Comparison of ENCODE assay signal across 9 cellular contexts in the genomic region with DNA sequence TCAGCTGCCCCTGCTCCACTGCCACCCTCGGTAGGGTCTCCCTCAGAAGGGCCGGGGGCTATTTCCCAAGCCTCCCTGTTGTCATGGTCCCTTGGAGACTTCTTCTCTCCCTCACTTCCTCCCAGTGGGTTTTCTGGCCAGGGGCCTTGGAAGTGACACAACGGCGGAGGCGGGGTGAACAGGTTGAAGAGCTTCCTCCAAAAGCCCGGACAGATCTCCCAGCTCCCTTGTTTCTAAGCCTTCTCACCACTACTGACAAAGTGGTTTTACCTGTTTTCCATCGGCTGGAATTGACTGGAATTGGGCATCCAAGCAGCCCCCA. TPM values are rescaled to one million over a fixed set of nuclear protein-coding genes. Genes with fewer than 3 reads are reported as not detected.
A peak's percentile ranks its signal among the peaks of the same experiment; 100 is the strongest.
DNase-seq lines count a peak whose midpoint lies in the region; ATAC-seq and TF ChIP-seq lines count a peak whose summit lies in the region.
"Had no signal": no experiment of that assay in that cellular context is flagged by ENCODE, and none has a peak within 500 bp of the region (broad histone marks: within the 10 kb centered on the region; RNA-seq: fewer than 3 reads in every experiment).

No MANE protein-coding gene starts in this region.

- no peaks in the 10 kb centered on the region for H3K27me3 ChIP-seq in DND-41 (ENCODE audit: insufficient read depth, low read length, poor library complexity)
- H3K27me3 ChIP-seq in PC-3 (ENCODE audit: low read length), result no peaks in the 10 kb centered on the region

- intact Hi-C loops in PC-3 (cut with micrococcal nuclease) (no loop called here), posterior vena cava (cut with DNase I) (no loop called here)

- H2AFZ ChIP-seq in DND-41 (ENCODE audit: low read depth, low read length) (no peak overlapping the region), PC-3 (ENCODE audit: low read length) (no peak overlapping the region)

- no peak overlapping the region for H3K9ac ChIP-seq in DND-41 (ENCODE audit: low read depth, low read length)
- no peak overlapping the region for H3K9ac ChIP-seq in PC-3 (ENCODE audit: low read length)

- H3K36me3 ChIP-seq in DND-41 (ENCODE audit: insufficient read depth, low read length), result peaks cover 33% of the 10 kb centered on the region
- peaks cover 15% of the 10 kb centered on the region; the same call in 1 of the 2 replicates for H3K36me3 ChIP-seq in PC-3 (ENCODE audit: low read depth, low read length)

- H3K27ac ChIP-seq in DND-41 (ENCODE audit: low read length) (peak overlapping the region; percentile 34), PC-3 (ENCODE audit: low read length) (peak overlapping the region; percentile 82), epithelial cell of prostate (peak overlapping the region; percentile 99)
- H3K27ac ChIP-seq: SK-N-MC had no signal

- H3F3A ChIP-seq in PC-3 (ENCODE audit: low read length, unreplicated experiment), result no peaks in the 10 kb centered on the region

- no peaks in the 10 kb centered on the region for H3K9me2 ChIP-seq in PC-3 (replicated peaks; ENCODE audit: low read length)

- CTCF ChIA-PET in PC-3 (lab: Charles Lee), result interaction anchor here (1.2 kb wide), 1 partner anchor 97 kb away, joined by 5 read pairs; no protein-coding TSS in a partner anchor

- no peak overlapping the region for H3K4me2 ChIP-seq in DND-41 (ENCODE audit: insufficient read depth, low read length)
- H3K4me2 ChIP-seq in PC-3 (ENCODE audit: low read length), result peak overlapping the region; percentile 33

- H3K4me3 ChIP-seq in DND-41 (ENCODE audit: low read depth in 1 of 2, low read length in 2 of 2) (no peak overlapping the region), PC-3 (ENCODE audit: low read length) (no peak overlapping the region)
- H3K4me3 ChIP-seq: SK-N-MC had no signal

- no peak for ATAC-seq in DND-41 (ENCODE audit: insufficient read depth, low read depth)
- no peak for ATAC-seq in PC-3
- no peak for ATAC-seq in HG03460 (IDR thresholded peaks at IDR 0.05; ENCODE audit: unreplicated experiment)

- TF ChIP-seq CTCF in DND-41 (IDR thresholded peaks at IDR 0.05; ENCODE audit: borderline replicate concordance, extremely low read depth, low read length, poor library complexity, severe bottlenecking) (no peak), PC-3 (conservative IDR thresholded peaks at IDR 0.05; ENCODE audit: low read depth, low read length) (no peak)

- BruUV-seq in PC-3 (replicated peaks; lab: Mats Ljungman, UMichigan), result no TSS peak

- POLR2A ChIA-PET in PC-3 (lab: Charles Lee; ENCODE audit: unreplicated experiment), result no interaction called here

- H3K9me3 ChIP-seq in DND-41 (ENCODE audit: insufficient read depth, low read length, severe bottlenecking) (no peaks in the 10 kb centered on the region), PC-3 (ENCODE audit: low read length) (no peaks in the 10 kb centered on the region)

- H3K79me2 ChIP-seq in DND-41 (ENCODE audit: insufficient read depth, low read length), result peaks cover 100% of the 10 kb centered on the region
- peaks cover 100% of the 10 kb centered on the region for H3K79me2 ChIP-seq in PC-3 (ENCODE audit: low read length)

- peaks cover 66% of the 10 kb centered on the region for H3K4me1 ChIP-seq in DND-41 (ENCODE audit: insufficient read depth, low read length)
- peaks cover 76% of the 10 kb centered on the region for H3K4me1 ChIP-seq in PC-3 (ENCODE audit: insufficient read depth, low read length)

- H4K20me1 ChIP-seq in DND-41 (ENCODE audit: insufficient read depth, low read length), result peaks cover 83% of the 10 kb centered on the region
- H4K20me1 ChIP-seq in PC-3 (ENCODE audit: low read length), result peaks cover 81% of the 10 kb centered on the region

- DNase-seq in DND-41, result no peak
- peak; percentile 58 for DNase-seq in PC-3
- no peak for DNase-seq in epithelial cell of prostate (ENCODE audit: low read depth, low spot score)
- peak; percentile 88 for DNase-seq in posterior vena cava (ENCODE audit: low spot score)
- no peak for DNase-seq in middle frontal gyrus (ENCODE audit: extremely low spot score, low spot score)
- DNase-seq in NCI-H748 (lab: John Stamatoyannopoulos, UW; ENCODE audit: unreplicated experiment), result no peak
- no peak for DNase-seq in occipital lobe (lab: John Stamatoyannopoulos, UW)

RNA-seq across cellular contexts. Expression of a gene that starts 14.5 kb away (rescaled TPM):
- 357 and 546 TPM in 2 replicates for total RNA-seq in PC-3 (2014; rRNA removed)
- 100 to 1,000 TPM; 831 to 938 TPM for total RNA-seq in posterior vena cava
- total RNA-seq in occipital lobe, result 34.6 TPM

Comparison
In these comparisons a context has a peak if more than half of its experiments do, and no peak if none do; other contexts are left out.
1. DNase-seq: peak in PC-3 (single experiment) and posterior vena cava (single experiment); none in DND-41 (single experiment), epithelial cell of prostate (single experiment), middle frontal gyrus (single experiment), NCI-H748 (single experiment) and occipital lobe (single experiment).
2. H3K27ac ChIP-seq: peak in every context shown above with its lines; median percentile 99 in epithelial cell of prostate; 82 in PC-3; 34 in DND-41.
3. RNA of a gene that starts 14.5 kb away (total RNA-seq): 831 to 938 TPM in posterior vena cava and 357 to 546 TPM in PC-3; 34.6 TPM in occipital lobe (single experiment); every median in the first group is over 10 times any median in the second.